Comparison of ENCODE assay signal across 8 cellular contexts in genomic region chr6:149925253-149925973, GRCh38. TPM values are rescaled to one million over a fixed set of nuclear protein-coding genes. Genes with fewer than 3 reads are reported as not detected.
DNase-seq lines count a peak whose midpoint lies in the region; ATAC-seq, FAIRE-seq and TF ChIP-seq lines count a peak whose summit lies in the region.

No MANE protein-coding gene starts in this region.

- H3K9me3 ChIP-seq in HAP-1: no peaks in the 10 kb centered on the region

- H3K4me3 ChIP-seq in HAP-1: peak overlapping the region; percentile 16
- peak overlapping the region; percentile 47 for H3K4me3 ChIP-seq in WI38 (ENCODE audit: low read depth, low read length)
- peak overlapping the region; percentile 51 for H3K4me3 ChIP-seq in skeletal muscle cell (ENCODE audit: low read depth, low read length)

- ATAC-seq in left ventricle myocardium superior (peak; percentile 42), HG03108 (IDR thresholded peaks at IDR 0.05; ENCODE audit: unreplicated experiment) (no peak)

- H3K27me3 ChIP-seq in HAP-1 (ENCODE audit: low read depth): peaks cover 1% of the 10 kb centered on the region

- H3K4me1 ChIP-seq in HAP-1: no peaks in the 10 kb centered on the region; the same call in 1 of the 2 replicates

- in situ Hi-C loops in HAP-1 (cut with MboI; ENCODE audit: low sequenced_read_pairs): loop anchor here (10.0 to 25.0 kb wide), 3 partner anchors 211 to 887 kb away; partner anchors contain the start of gene LATS1

- H3K36me3 ChIP-seq in HAP-1 (replicated peaks): no peaks in the 10 kb centered on the region

- no peak for TF ChIP-seq CTCF in WI38 (IDR thresholded peaks at IDR 0.05; ENCODE audit: low read depth, low read length)

- DNase-seq in HAP-1 (ENCODE audit: low spot score in 2 of 2) (no peak), left ventricle myocardium superior (peak; percentile 55), skeletal muscle cell (ENCODE audit: low read depth) (no peak), hypothalamus (lab: John Stamatoyannopoulos, UW) (no peak), RCC 7860 (ENCODE audit: low spot score) (no peak), OCI-M2 (lab: John Stamatoyannopoulos, UW; ENCODE audit: unreplicated experiment) (no peak)

- intact Hi-C loops in left ventricle myocardium superior (cut with micrococcal nuclease): loop anchor here (5.0 kb wide), 1 partner anchor 88 kb away; no protein-coding TSS in a partner anchor

- no peak for FAIRE-seq in RCC 7860 (lab: Jason Lieb, UNC)

RNA-seq across cellular contexts. Expression of gene RAET1G, which starts 2.5 kb away (rescaled TPM):
- 0.32 TPM for total RNA-seq in left ventricle myocardium superior

RNA-seq across cellular contexts. Expression of gene ULBP2, which starts 16.4 kb away (rescaled TPM):
- total RNA-seq in left ventricle myocardium superior: 0.84 TPM

RNA-seq across cellular contexts. Expression of gene RAET1E, which starts 27.5 kb away (rescaled TPM):
- total RNA-seq in left ventricle myocardium superior: 0.79 TPM

RNA-seq across cellular contexts. Expression of gene ULBP1, which starts 38.3 kb away (rescaled TPM):
- total RNA-seq in left ventricle myocardium superior: 0.17 TPM
